ENCODE assay signal across 28 cellular contexts in genomic region chr3:182492536-182492935, GRCh38.
"Had no signal": no experiment of that assay in that cellular context is flagged by ENCODE, and none has a peak within 500 bp of the region (broad histone marks: within the 10 kb centered on the region; RNA-seq: fewer than 3 reads in every experiment).

No MANE protein-coding gene starts in this region.

- H3K27me3 ChIP-seq: ascending aorta, brain microvascular endothelial cell, breast epithelium had no signal

- H3K4me3 ChIP-seq: ascending aorta, breast epithelium had no signal

- ATAC-seq: activated CD8-positive, alpha-beta memory T cell treated with anti-CD3 and anti-CD28 coated beads, Interleukin-2, amount 10 ng/mL, durations not matched to agents 7 days and 5 days; activated CD8-positive, alpha-beta T cell treated with anti-CD3 and anti-CD28 coated beads, Interleukin-2, amount 10 ng/mL, durations not matched to agents 7 days and 5 days; activated naive CD8-positive, alpha-beta T cell treated with anti-CD3 and anti-CD28 coated beads, Interleukin-2, amount 50 U/mL, for 24 hours had no signal

- H3K4me1 ChIP-seq: ascending aorta, breast epithelium had no signal

- FAIRE-seq: TTC549 had no signal

- H3K27ac ChIP-seq: ascending aorta, brain microvascular endothelial cell, breast epithelium had no signal

- DNase-seq: activated B cell treated with CpG ODN at 0.5 μM for 24 hours; activated CD4-positive, alpha-beta memory T cell treated with anti-CD3 and anti-CD28 coated beads, Interleukin-2, amount 10 ng/mL, durations not matched to agents 7 days and 5 days; activated CD4-positive, alpha-beta T cell treated with anti-CD3 and anti-CD28 coated beads for 4 hours; activated CD4-positive, alpha-beta T cell treated with anti-CD3 and anti-CD28 coated beads, Interleukin-2, amount 10 ng/mL, durations not matched to agents 7 days and 5 days; activated CD4-positive, alpha-beta T cell treated with anti-CD3 and anti-CD28 coated beads, Interleukin-2, amount 50 U/mL, for 48 hours; activated CD4-positive, CD25-positive, alpha-beta regulatory T cell treated with anti-CD3 and anti-CD28 coated beads, Interleukin-2, amount 50 U/mL, for 72 hours; activated CD8-positive, alpha-beta memory T cell treated with anti-CD3 and anti-CD28 coated beads for 24 hours; activated CD8-positive, alpha-beta memory T cell treated with anti-CD3 and anti-CD28 coated beads, Interleukin-2, amount 10 ng/mL, durations not matched to agents 7 days and 5 days; activated CD8-positive, alpha-beta memory T cell treated with anti-CD3 and anti-CD28 coated beads, Interleukin-2, amount 50 U/mL, for 48 hours; activated CD8-positive, alpha-beta T cell treated with anti-CD3 and anti-CD28 coated beads, Interleukin-2, amount 10 ng/mL, durations not matched to agents 7 days and 5 days; activated effector memory CD4-positive, alpha-beta T cell treated with Interleukin-2 at 50 U/mL for 16 hours; activated gamma-delta T cell; activated naive CD4-positive, alpha-beta T cell treated with anti-CD3 and anti-CD28 coated beads, Interleukin-2, amount 10 ng/mL, durations not matched to agents 7 days and 5 days; activated naive CD4-positive, alpha-beta T cell treated with Interleukin-2 at 50 U/mL for 16 hours; activated naive CD8-positive, alpha-beta T cell treated with anti-CD3 and anti-CD28 coated beads, Interleukin-2, amount 10 ng/mL, durations not matched to agents 7 days and 5 days; activated naive CD8-positive, alpha-beta T cell treated with anti-CD3 and anti-CD28 coated beads, Interleukin-2, amount 50 U/mL, for 24 hours; activated T-cell treated with anti-CD3 and anti-CD28 coated beads, Interleukin-2, amount 50 U/mL, for 24 hours; activated T-cell treated with anti-CD3 and anti-CD28 coated beads, Interleukin-2, amount 50 U/mL, for 48 hours; amygdala; anterior cingulate cortex; brain microvascular endothelial cell; central memory CD4-positive, alpha-beta T cell; T-helper 1 cell; T-helper 2 cell; T-helper 9 cell had no signal

- H3K9me3 ChIP-seq: ascending aorta, breast epithelium had no signal

- H3K36me3 ChIP-seq: ascending aorta, brain microvascular endothelial cell, breast epithelium had no signal
